ENCODE assay signal across 31 cellular contexts in genomic region chr3:159144472-159144871, GRCh38.
"Had no signal": no experiment of that assay in that cellular context is flagged by ENCODE, and none has a peak within 500 bp of the region (broad histone marks: within the 10 kb centered on the region; RNA-seq: fewer than 3 reads in every experiment).

No MANE protein-coding gene starts in this region.

- H3K36me3 ChIP-seq: left lung, lower lobe of right lung, pancreas, prostate gland, stomach, thyroid gland, transverse colon, upper lobe of left lung, vagina had no signal

- H3K27ac Mint-ChIP-seq: mesothelial cell of epicardium; naive B cell; natural killer cell; stimulated activated naive B cell treated with anti-CD40 and anti-IgM and Interleukin-4, amounts not matched to agents 10 μg/mL and 1 μg/mL and 100 μg/mL, for 72 hours had no signal

- ATAC-seq: left cardiac atrium; left lung; lower lobe of right lung; natural killer cell; pancreas; right cardiac atrium; sciatic nerve; stimulated activated naive B cell treated with anti-CD40 and anti-IgM and Interleukin-4, amounts not matched to agents 10 μg/mL and 1 μg/mL and 100 μg/mL, for 72 hours; stimulated activated naive CD8-positive, alpha-beta T cell treated with anti-CD3 and anti-CD28 coated beads, Interleukin-15, Interleukin-2, amounts not matched to agents 100 U/mL and 50 U/mL, for 24 hours had no signal

- H3K4me1 Mint-ChIP-seq: mesothelial cell of epicardium; naive B cell; natural killer cell; stimulated activated naive B cell treated with anti-CD40 and anti-IgM and Interleukin-4, amounts not matched to agents 10 μg/mL and 1 μg/mL and 100 μg/mL, for 72 hours had no signal

- H3K27me3 ChIP-seq: left lung, pancreas, stomach, testis, thyroid gland, transverse colon, upper lobe of left lung, vagina had no signal

- H3K9me3 Mint-ChIP-seq: mesothelial cell of epicardium, naive B cell, nephron progenitor cell had no signal

- H3K36me3 Mint-ChIP-seq: mesothelial cell of epicardium; naive B cell; natural killer cell; stimulated activated naive B cell treated with anti-CD40 and anti-IgM and Interleukin-4, amounts not matched to agents 10 μg/mL and 1 μg/mL and 100 μg/mL, for 72 hours had no signal

- H3K9me3 ChIP-seq: left lung, lower lobe of right lung, pancreas, prostate gland, stomach, testis, thyroid gland, transverse colon, upper lobe of left lung, vagina had no signal

- H3K4me3 ChIP-seq: left lung, lower lobe of right lung, pancreas, prostate gland, skin epidermis, stomach, testis, thyroid gland, transverse colon, upper lobe of left lung, vagina had no signal

- FAIRE-seq: keratinocyte, pancreas had no signal

- H3K4me1 ChIP-seq: left lung, lower lobe of right lung, pancreas, prostate gland, stomach, testis, transverse colon, upper lobe of left lung, vagina had no signal

- DNase-seq: kidney glomerular epithelial cell; left cardiac atrium; left lung; lower lobe of right lung; mammary epithelial cell; mesendoderm; naive B cell; natural killer cell; nephron progenitor cell; nucleus accumbens; pancreas; posterior cingulate gyrus; retina; right cardiac atrium; stimulated activated CD4-positive, alpha-beta T cell treated with anti-CD3 and anti-CD28 coated beads, Interleukin-12 subunit alpha, Interleukin-12 subunit beta, amount 100 ng/mL, for 4 hours; stimulated activated CD4-positive, alpha-beta T cell treated with anti-CD3 and anti-CD28 coated beads, Interleukin-15, amount 100 ng/mL, for 24 hours; stimulated activated CD4-positive, alpha-beta T cell treated with anti-CD3 and anti-CD28 coated beads, Interleukin-2, amount 100 ng/mL, for 24 hours; stimulated activated CD4-positive, alpha-beta T cell treated with anti-CD3 and anti-CD28 coated beads, Interleukin-4, amount 100 ng/mL, for 1 hour; stimulated activated naive B cell treated with anti-CD40 and anti-IgM and Interleukin-4, amounts not matched to agents 10 μg/mL and 1 μg/mL and 100 μg/mL, for 72 hours; stimulated activated naive CD8-positive, alpha-beta T cell treated with anti-CD3 and anti-CD28 coated beads, Interleukin-15, Interleukin-2, amounts not matched to agents 100 U/mL and 50 U/mL, for 24 hours; stomach; testis; thyroid gland; transverse colon; upper lobe of left lung had no signal

- H3K27ac ChIP-seq: left lung, lower lobe of right lung, pancreas, prostate gland, skin epidermis, stomach, testis, thyroid gland, transverse colon, upper lobe of left lung, vagina had no signal

- H3K27me3 Mint-ChIP-seq: stimulated activated naive B cell treated with anti-CD40 and anti-IgM and Interleukin-4, amounts not matched to agents 10 μg/mL and 1 μg/mL and 100 μg/mL, for 72 hours had no signal

- H3K4me3 Mint-ChIP-seq: mesothelial cell of epicardium; naive B cell; natural killer cell; stimulated activated naive B cell treated with anti-CD40 and anti-IgM and Interleukin-4, amounts not matched to agents 10 μg/mL and 1 μg/mL and 100 μg/mL, for 72 hours had no signal
